17 cellular contexts compared by ENCODE assay signal in the genomic region with DNA sequence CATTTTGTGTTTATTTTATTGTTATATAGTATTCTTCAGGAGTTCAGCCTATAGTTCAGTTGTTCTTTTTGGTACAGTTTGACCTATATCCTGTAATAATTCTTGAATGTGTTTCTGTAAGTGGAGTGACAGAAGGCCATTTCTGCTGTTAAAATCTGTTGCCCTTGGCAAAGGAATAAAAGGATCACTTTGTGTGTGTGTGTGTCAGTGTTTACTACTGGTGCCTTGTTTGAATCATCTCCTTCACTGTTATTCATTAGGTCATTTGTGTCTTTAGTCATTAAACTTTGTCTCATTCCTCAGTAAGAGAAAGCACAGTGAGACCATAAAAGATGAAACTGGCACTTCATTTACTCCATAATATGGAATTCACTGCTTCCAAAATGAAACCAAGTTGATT.
DNase-seq lines count a peak whose midpoint lies in the region; FAIRE-seq and TF ChIP-seq lines count a peak whose summit lies in the region.
"Had no signal": no experiment of that assay in that cellular context is flagged by ENCODE, and none has a peak within 500 bp of the region (broad histone marks: within the 10 kb centered on the region; RNA-seq: fewer than 3 reads in every experiment).

No MANE protein-coding gene starts in this region.

- no peaks in the 10 kb centered on the region; a peak in 1 of 4 replicates for H3K4me1 ChIP-seq in SK-N-SH (ENCODE audit: control insufficient read depth in 1 of 2, insufficient read depth in 2 of 2, low read depth in 1 of 2, low read length in 1 of 2)
- H3K4me1 ChIP-seq: colonic mucosa, heart left ventricle had no signal

- H3K79me2 ChIP-seq in SK-N-SH (ENCODE audit: insufficient read depth) = no peaks in the 10 kb centered on the region

- H3K27ac ChIP-seq in SK-N-SH (ENCODE audit: low read depth in 2 of 2, low read length in 1 of 2) = peak overlapping the region in 1 of 2 experiments; percentile 69; a peak in 2 of 4 replicates
- H3K27ac ChIP-seq: colonic mucosa, heart left ventricle had no signal

- CTCF ChIA-PET in SK-N-SH (lab: Yijun Ruan, JAX) = interaction anchor here (1.1 kb wide), 1 partner anchor 14 kb away, joined by 3 read pairs; no protein-coding TSS in a partner anchor

- TF ChIP-seq RAD21 in SK-N-SH (IDR thresholded peaks at IDR 0.05; ENCODE audit: low read length) = no peak

- in situ Hi-C loops in GM13976 (cut with MboI; ENCODE audit: low sequenced_read_pairs, unreplicated experiment) = no loop called here

- POLR2A ChIA-PET in SK-N-SH (lab: Yijun Ruan, JAX) = no interaction called here

- no peaks in the 10 kb centered on the region for H3F3A ChIP-seq in SK-N-SH (replicated peaks; ENCODE audit: insufficient read depth)

- no peaks in the 10 kb centered on the region for H3K9me2 ChIP-seq in SK-N-SH

- no peak for FAIRE-seq in D721Med (lab: Jason Lieb, UNC)
- FAIRE-seq: GM18507, islet of Langerhans had no signal

- no peaks in the 10 kb centered on the region for H3K27me3 ChIP-seq in SK-N-SH (ENCODE audit: insufficient read depth)
- H3K27me3 ChIP-seq: colonic mucosa, heart left ventricle had no signal

- no peaks in the 10 kb centered on the region for H3K36me3 ChIP-seq in SK-N-SH (replicated peaks in 1 of 2; ENCODE audit: control insufficient read depth in 1 of 2, insufficient read depth in 2 of 2, low read length in 1 of 2)
- H3K36me3 ChIP-seq: colonic mucosa, heart left ventricle had no signal

- H3K9ac ChIP-seq in SK-N-SH = no peak overlapping the region

- H4K20me1 ChIP-seq in SK-N-SH (ENCODE audit: insufficient read depth) = no peaks in the 10 kb centered on the region

- H3K4me3 ChIP-seq in SK-N-SH (ENCODE audit: low read depth in 2 of 2, low read length in 1 of 2) (no peak overlapping the region), epithelial cell of proximal tubule (ENCODE audit: low read depth, low read length) (no peak overlapping the region)
- H3K4me3 ChIP-seq: colonic mucosa, heart left ventricle had no signal

- H3K4me2 ChIP-seq in SK-N-SH = no peak overlapping the region

- TF ChIP-seq EP300 in SK-N-SH (IDR thresholded peaks at IDR 0.05; ENCODE audit: borderline replicate concordance in 1 of 2, low read depth in 1 of 2, low read length in 1 of 2) = peak in 1 of 2 experiments; percentile 37; a peak in 1 of 4 replicates

- H3K9me3 ChIP-seq in SK-N-SH = no peaks in the 10 kb centered on the region
- H3K9me3 ChIP-seq: colonic mucosa, heart left ventricle had no signal

- TF ChIP-seq CTCF in SK-N-SH (IDR thresholded peaks at IDR 0.05) (no peak), epithelial cell of proximal tubule (conservative IDR thresholded peaks at IDR 0.05; ENCODE audit: low read depth, low read length) (no peak), D721Med (IDR thresholded peaks at IDR 0.05; ENCODE audit: insufficient read depth, missing control alignments) (no peak), GM13976 (IDR thresholded peaks at IDR 0.05; ENCODE audit: borderline replicate concordance, control extremely low read depth, extremely low read depth, insufficient read depth, missing control alignments) (no peak)

- no peak overlapping the region for H2AFZ ChIP-seq in SK-N-SH (ENCODE audit: low read depth)

- peak; percentile 12 for DNase-seq in EH (ENCODE audit: low read depth)
- no peak for DNase-seq in SK-N-SH
- DNase-seq in epithelial cell of proximal tubule (ENCODE audit: low read depth) = peak; percentile 33
- DNase-seq in pons (ENCODE audit: low spot score) = peak; percentile 96
- no peak for DNase-seq in D721Med (ENCODE audit: insufficient read length, low spot score)
- no peak for DNase-seq in GM13976 (ENCODE audit: low spot score)
- DNase-seq in OCI-M1 (lab: John Stamatoyannopoulos, UW) = no peak
- no peak for DNase-seq in mucosa of gallbladder (ENCODE audit: low spot score)
- DNase-seq: colonic mucosa; heart left ventricle; KBM-7; NCI-H1105 treated with DMSO at 0.1 percent for 48 hours; NCI-H2171 treated with DMSO at 0.1 percent for 48 hours; Right ventricle myocardium superior; stimulated activated CD4-positive, alpha-beta T cell treated with anti-CD3 and anti-CD28 coated beads, Interleukin-1b, Interleukin-23, amount 100 ng/mL, for 48 hours had no signal

TF ChIP-seq in SK-N-SH, 30 proteins besides CTCF, POLR2A, EP300 and RAD21:
- TF ChIP-seq SIN3A (IDR thresholded peaks at IDR 0.05; ENCODE audit: borderline replicate concordance, low read depth, low read length) (no peak), TCF12 (IDR thresholded peaks at IDR 0.05) (0 out of 2 replicates have a peak, but pooled peaks have one; percentile 26), NRF1 (IDR thresholded peaks at IDR 0.05; ENCODE audit: low read depth, low read length) (no peak)
- TF ChIP-seq, protein P1, sequence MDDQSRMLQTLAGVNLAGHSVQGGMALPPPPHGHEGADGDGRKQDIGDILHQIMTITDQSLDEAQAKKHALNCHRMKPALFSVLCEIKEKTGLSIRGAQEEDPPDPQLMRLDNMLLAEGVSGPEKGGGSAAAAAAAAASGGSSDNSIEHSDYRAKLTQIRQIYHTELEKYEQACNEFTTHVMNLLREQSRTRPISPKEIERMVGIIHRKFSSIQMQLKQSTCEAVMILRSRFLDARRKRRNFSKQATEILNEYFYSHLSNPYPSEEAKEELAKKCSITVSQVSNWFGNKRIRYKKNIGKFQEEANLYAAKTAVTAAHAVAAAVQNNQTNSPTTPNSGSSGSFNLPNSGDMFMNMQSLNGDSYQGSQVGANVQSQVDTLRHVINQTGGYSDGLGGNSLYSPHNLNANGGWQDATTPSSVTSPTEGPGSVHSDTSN (IDR thresholded peaks at IDR 0.05) = peak; percentile 11; the same call in 1 of the 2 replicates
- TF ChIP-seq, protein P2, sequence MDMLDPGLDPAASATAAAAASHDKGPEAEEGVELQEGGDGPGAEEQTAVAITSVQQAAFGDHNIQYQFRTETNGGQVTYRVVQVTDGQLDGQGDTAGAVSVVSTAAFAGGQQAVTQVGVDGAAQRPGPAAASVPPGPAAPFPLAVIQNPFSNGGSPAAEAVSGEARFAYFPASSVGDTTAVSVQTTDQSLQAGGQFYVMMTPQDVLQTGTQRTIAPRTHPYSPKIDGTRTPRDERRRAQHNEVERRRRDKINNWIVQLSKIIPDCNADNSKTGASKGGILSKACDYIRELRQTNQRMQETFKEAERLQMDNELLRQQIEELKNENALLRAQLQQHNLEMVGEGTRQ (IDR thresholded peaks at IDR 0.05; ENCODE audit: borderline replicate concordance, low read depth, low read length) = no peak

Comparison
In these comparisons a context has a peak if more than half of its experiments do, and no peak if none do; other contexts are left out.
1. DNase-seq: peak in EH (single experiment), epithelial cell of proximal tubule (single experiment) and pons (single experiment); none in SK-N-SH (single experiment), D721Med (single experiment), GM13976 (single experiment), OCI-M1 (single experiment) and mucosa of gallbladder (single experiment).